Comparison of ENCODE assay signal across 16 cellular contexts in genomic region chr18:3042337-3042736, GRCh38. TPM values are rescaled to one million over a fixed set of nuclear protein-coding genes. Genes with fewer than 3 reads are reported as not detected.
DNase-seq lines count a peak whose midpoint lies in the region; ATAC-seq and TF ChIP-seq lines count a peak whose summit lies in the region.
"Had no signal": no experiment of that assay in that cellular context is flagged by ENCODE, and none has a peak within 500 bp of the region (broad histone marks: within the 10 kb centered on the region; RNA-seq: fewer than 3 reads in every experiment).

No MANE protein-coding gene starts in this region.

- H3K36me3 Mint-ChIP-seq in MCF 10A (ENCODE audit: insufficient read depth, unreplicated experiment) (no peaks in the 10 kb centered on the region), endodermal cell (ENCODE audit: low read depth) (no peaks in the 10 kb centered on the region), nephron (ENCODE audit: low read depth) (no peaks in the 10 kb centered on the region), WTC11 (no peaks in the 10 kb centered on the region)
- H3K36me3 Mint-ChIP-seq: CD8-positive, alpha-beta memory T cell had no signal

- TF ChIP-seq POLR2A in breast epithelium (IDR thresholded peaks at IDR 0.05) = no peak
- TF ChIP-seq POLR2A in stomach (IDR thresholded peaks at IDR 0.05) = no peak
- no peak for TF ChIP-seq POLR2A in upper lobe of left lung (IDR thresholded peaks at IDR 0.05)

- H3K27me3 Mint-ChIP-seq in MCF 10A (ENCODE audit: insufficient read depth, unreplicated experiment) = no peaks in the 10 kb centered on the region
- no peaks in the 10 kb centered on the region for H3K27me3 Mint-ChIP-seq in endodermal cell (ENCODE audit: insufficient read depth)
- H3K27me3 Mint-ChIP-seq in nephron (ENCODE audit: low read depth) = no peaks in the 10 kb centered on the region
- no peaks in the 10 kb centered on the region; the same call in 1 of the 2 replicates for H3K27me3 Mint-ChIP-seq in WTC11 (ENCODE audit: low read depth)
- H3K27me3 Mint-ChIP-seq: CD8-positive, alpha-beta memory T cell had no signal

- no peaks in the 10 kb centered on the region for H3K27me3 ChIP-seq in breast epithelium
- no peaks in the 10 kb centered on the region for H3K27me3 ChIP-seq in endodermal cell (ENCODE audit: control insufficient read depth, insufficient read depth, low read length, poor library complexity, severe bottlenecking)
- H3K27me3 ChIP-seq in stomach = no peaks in the 10 kb centered on the region
- no peaks in the 10 kb centered on the region for H3K27me3 ChIP-seq in upper lobe of left lung
- H3K27me3 ChIP-seq: BLaER1 treated with 17β-estradiol and CSF1 and Interleukin-3, amounts not matched to agents 10 nM and 100 nM had no signal

- CTCF ChIA-PET in MCF 10A (lab: Yijun Ruan, JAX) (interaction anchor here (1.3 kb wide), 1 partner anchor 20 kb away, joined by 5 read pairs; no protein-coding TSS in a partner anchor), WTC11 (lab: Charles Lee) (interaction anchor here (0.5 kb wide), 1 partner anchor 15 kb away, joined by 3 read pairs; no protein-coding TSS in a partner anchor)

- ATAC-seq in WTC11 (no peak; the same call in 1 of the 2 replicates), upper lobe of left lung (ENCODE audit: low FRiP score in 2 of 2) (no peak)
- ATAC-seq: HCT116, PC-3 had no signal

- H3K36me3 ChIP-seq in breast epithelium (no peaks in the 10 kb centered on the region), endodermal cell (ENCODE audit: control insufficient read depth, insufficient read depth, low read length) (no peaks in the 10 kb centered on the region), stomach (no peaks in the 10 kb centered on the region), upper lobe of left lung (no peaks in the 10 kb centered on the region)
- H3K36me3 ChIP-seq: BLaER1 treated with 17β-estradiol and CSF1 and Interleukin-3, amounts not matched to agents 10 nM and 100 nM had no signal

- no peak for TF ChIP-seq CTCF in breast epithelium (IDR thresholded peaks at IDR 0.05)
- no peak for TF ChIP-seq CTCF in MCF 10A (IDR thresholded peaks at IDR 0.05; ENCODE audit: unreplicated experiment)
- TF ChIP-seq CTCF in endodermal cell (conservative IDR thresholded peaks at IDR 0.05) = no peak
- no peak for TF ChIP-seq CTCF in nephron (IDR thresholded peaks at IDR 0.05; ENCODE audit: unreplicated experiment in 3 of 3)
- no peak for TF ChIP-seq CTCF in stomach (IDR thresholded peaks at IDR 0.05)
- no peak for TF ChIP-seq CTCF in WTC11 (IDR thresholded peaks at IDR 0.05)
- TF ChIP-seq CTCF in upper lobe of left lung (IDR thresholded peaks at IDR 0.05) = no peak

- H3K9ac ChIP-seq in endodermal cell (ENCODE audit: extremely low read depth, low read length, poor library complexity, severe bottlenecking) = no peak overlapping the region
- H3K9ac ChIP-seq: BLaER1 treated with 17β-estradiol and CSF1 and Interleukin-3, amounts not matched to agents 10 nM and 100 nM; GM23248 had no signal

- POLR2A ChIA-PET in MCF 10A (lab: Yijun Ruan, JAX) (no interaction called here), WTC11 (lab: Charles Lee) (no interaction called here)

- H3K27ac Mint-ChIP-seq in MCF 10A (ENCODE audit: low read depth, unreplicated experiment) (no peak overlapping the region), endodermal cell (no peak overlapping the region), nephron (peak overlapping the region; percentile 41 to 96 (median 61)), WTC11 (no peak overlapping the region)

- H3K4me1 Mint-ChIP-seq in MCF 10A (ENCODE audit: insufficient read depth, unreplicated experiment) = peaks cover 13% of the 10 kb centered on the region
- peaks cover 28% of the 10 kb centered on the region for H3K4me1 Mint-ChIP-seq in endodermal cell
- H3K4me1 Mint-ChIP-seq in nephron = peaks cover 31% of the 10 kb centered on the region
- peaks cover 4% of the 10 kb centered on the region for H3K4me1 Mint-ChIP-seq in WTC11

- H3K4me1 ChIP-seq in breast epithelium (peaks cover 0 to 6% of the 10 kb centered on the region in 2 donors), endodermal cell (ENCODE audit: control insufficient read depth, insufficient read depth, low read length) (peaks cover 9% of the 10 kb centered on the region), stomach (peaks cover 19 to 38% (median 22%) of the 10 kb centered on the region in 4 donors), upper lobe of left lung (peaks cover 18 to 20% (median 19%) of the 10 kb centered on the region in 4 donors)

- DNase-seq in breast epithelium (ENCODE audit: low spot score in 2 of 2) (no peak), MCF 10A (ENCODE audit: unreplicated experiment) (no peak), endodermal cell (peak; percentile 38), stomach (no peak), WTC11 (ENCODE audit: low spot score) (no peak), upper lobe of left lung (no peak)
- DNase-seq in activated effector memory CD4-positive, alpha-beta T cell treated with anti-CD3 and anti-CD28 coated beads, Interleukin-2, amount 50 U/mL, for 16 hours = no peak
- DNase-seq: CD8-positive, alpha-beta memory T cell; GM23248; NCI-H1436; NCI-H2029 treated with DMSO at 0.1 percent for 48 hours; NCI-H748 treated with DMSO at 0.1 percent for 48 hours; PC-3 had no signal

- H3K27ac ChIP-seq in breast epithelium (peak overlapping the region; percentile 21 to 27), endodermal cell (ENCODE audit: low read depth, low read length) (no peak overlapping the region), stomach (peak overlapping the region; percentile 78 to 88 (median 80)), upper lobe of left lung (no peak overlapping the region)
- H3K27ac ChIP-seq: GM23248 had no signal

- H3K4me3 ChIP-seq in breast epithelium = no peak overlapping the region
- H3K4me3 ChIP-seq in endodermal cell (ENCODE audit: low read length) = no peak overlapping the region
- no peak overlapping the region for H3K4me3 ChIP-seq in stomach
- H3K4me3 ChIP-seq in upper lobe of left lung = no peak overlapping the region
- H3K4me3 ChIP-seq: BLaER1 treated with 17β-estradiol and CSF1 and Interleukin-3, amounts not matched to agents 10 nM and 100 nM; GM23248 had no signal

- intact Hi-C loops in breast epithelium (cut with DNase I; ENCODE audit: low total_unique reads) (no loop called here), MCF 10A (cut with micrococcal nuclease) (no loop called here), stomach (cut with DNase I; ENCODE audit: low total_unique reads) (no loop called here)

- TF ChIP-seq EP300 in stomach (IDR thresholded peaks at IDR 0.05) (no peak), upper lobe of left lung (IDR thresholded peaks at IDR 0.05) (no peak)

- no peaks in the 10 kb centered on the region for H3K9me3 Mint-ChIP-seq in MCF 10A (ENCODE audit: unreplicated experiment)
- H3K9me3 Mint-ChIP-seq in endodermal cell = no peaks in the 10 kb centered on the region
- H3K9me3 Mint-ChIP-seq in nephron = no peaks in the 10 kb centered on the region
- no peaks in the 10 kb centered on the region for H3K9me3 Mint-ChIP-seq in WTC11
- H3K9me3 Mint-ChIP-seq: CD8-positive, alpha-beta memory T cell had no signal

- no peak overlapping the region for H3K4me3 Mint-ChIP-seq in MCF 10A (ENCODE audit: unreplicated experiment)
- no peak overlapping the region for H3K4me3 Mint-ChIP-seq in endodermal cell
- no peak overlapping the region for H3K4me3 Mint-ChIP-seq in nephron
- H3K4me3 Mint-ChIP-seq in WTC11 = no peak overlapping the region
- H3K4me3 Mint-ChIP-seq: CD8-positive, alpha-beta memory T cell had no signal

- BruUV-seq in MCF 10A (replicated peaks; lab: Mats Ljungman, UMichigan) = no TSS peak

- H3K9me3 ChIP-seq in breast epithelium = no peaks in the 10 kb centered on the region
- H3K9me3 ChIP-seq in endodermal cell (ENCODE audit: control insufficient read depth, low read length) = no peaks in the 10 kb centered on the region
- H3K9me3 ChIP-seq in stomach = no peaks in the 10 kb centered on the region
- H3K9me3 ChIP-seq in upper lobe of left lung = no peaks in the 10 kb centered on the region

- WGBS in endodermal cell (ENCODE audit: insufficient coverage in 1 of 2, insufficient read length in 1 of 2), 2 experiments = 94 to 95% methylated on average over 2 of the region's 2 CpGs
- WGBS in stomach, 5 donors = 29 to 72% (median 38%) methylated on average over 2 of the region's 2 CpGs
- 91 to 94% methylated on average over 2 of the region's 2 CpGs for WGBS in upper lobe of left lung, 2 donors

TF ChIP-seq in WTC11, 78 proteins besides CTCF, POLR2A, EP300 and RAD21 (continues in another document):
- no peak for TF ChIP-seq MAX (CRISPR knock-in tag; IDR thresholded peaks at IDR 0.05)
- TF ChIP-seq ZNF396 (CRISPR knock-in tag; IDR thresholded peaks at IDR 0.05; ENCODE audit: borderline replicate concordance) = no peak
- TF ChIP-seq ZNF416 (CRISPR knock-in tag; IDR thresholded peaks at IDR 0.05) = no peak
- no peak for TF ChIP-seq TEAD1 (CRISPR knock-in tag; IDR thresholded peaks at IDR 0.05)
- no peak for TF ChIP-seq ZNF232 (CRISPR knock-in tag; IDR thresholded peaks at IDR 0.05)
- no peak for TF ChIP-seq ESRRA (CRISPR knock-in tag; IDR thresholded peaks at IDR 0.05; ENCODE audit: borderline replicate concordance)
- TF ChIP-seq CREM (CRISPR knock-in tag; IDR thresholded peaks at IDR 0.05) = no peak

RNA-seq across cellular contexts. Expression of gene LPIN2, which starts 29.4 kb away (rescaled TPM):
- total RNA-seq in breast epithelium (10 to 100 TPM; 21.8 to 38.1 (median 29.2) TPM), MCF 10A (2022) (13.1 and 15.9 TPM in 2 replicates), endodermal cell (10 to 100 TPM; 22.9 to 31.8 TPM), stomach (10 to 100 TPM in 4 of 5 donors, 1 to 10 TPM in 1; 9.3 to 86.8 (median 13.4) TPM), WTC11 (2021) (10.4 to 12.2 TPM (median 11.8 TPM) in 3 replicates), upper lobe of left lung (100 to 1,000 TPM in 1 of 6 donors, 10 to 100 TPM in 5; 37.7 to 105 (median 57.3) TPM)
- polyA plus RNA-seq in endodermal cell (2013, experiment 1 of 2) = 22.0 TPM
- polyA plus RNA-seq in endodermal cell (2013, experiment 2 of 2) = 24.4 TPM
- 10 to 100 TPM in 2 of 3 donors, 1 to 10 TPM in 1; 4.0 to 42.8 (median 12.5) TPM for polyA plus RNA-seq in stomach

Comparison
In these comparisons a context has a peak if more than half of its experiments do, and no peak if none do; other contexts are left out.
1. H3K27ac ChIP-seq: peak in breast epithelium (2 of 2) and stomach (5 of 5); none in endodermal cell (single experiment) and upper lobe of left lung (0 of 4).
2. H3K27ac Mint-ChIP-seq: peak in nephron (3 of 3); none in MCF 10A (single experiment), endodermal cell (single experiment) and WTC11 (single experiment).